ENCODE assay signal across 21 cellular contexts in the genomic region with DNA sequence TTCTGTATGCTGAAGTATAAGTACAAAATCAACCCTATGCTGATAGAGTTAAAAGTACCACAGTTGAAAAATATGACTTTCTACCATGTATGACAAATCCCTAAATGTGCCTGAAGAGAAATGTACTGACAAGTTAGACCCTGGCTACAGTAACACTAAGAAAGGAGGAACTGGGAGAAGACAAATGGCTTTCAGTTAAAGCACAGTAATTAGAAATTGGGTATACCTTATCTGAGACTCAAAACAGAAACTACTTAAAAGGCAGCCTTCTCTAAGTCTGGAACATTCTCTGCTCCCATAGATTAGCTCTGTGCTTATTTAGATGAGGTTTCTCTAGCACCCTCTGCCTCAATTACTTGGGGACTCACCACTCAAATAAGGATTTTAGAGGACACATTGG.
DNase-seq lines count a peak whose midpoint lies in the region; ATAC-seq and TF ChIP-seq lines count a peak whose summit lies in the region.
"Had no signal": no experiment of that assay in that cellular context is flagged by ENCODE, and none has a peak within 500 bp of the region (broad histone marks: within the 10 kb centered on the region; RNA-seq: fewer than 3 reads in every experiment).

No MANE protein-coding gene starts in this region.

- H3K9ac ChIP-seq in OCI-LY3 (ENCODE audit: low read length) = peak overlapping the region; percentile 1; the same call in 1 of the 2 replicates

- H3K4me2 ChIP-seq in OCI-LY3 (ENCODE audit: low read length) = peak overlapping the region; percentile 34

- no peaks in the 10 kb centered on the region for H4K20me1 ChIP-seq in OCI-LY3 (ENCODE audit: insufficient read depth, low read length)

- peak; percentile 51 for ATAC-seq in GM18498 (IDR thresholded peaks at IDR 0.05; ENCODE audit: unreplicated experiment)
- peak; percentile 55 for ATAC-seq in GM21526 (IDR thresholded peaks at IDR 0.05; ENCODE audit: low FRiP score, unreplicated experiment)
- ATAC-seq: HepG2, K562, Right ventricle myocardium inferior had no signal

- peak overlapping the region; percentile 41 for H3K27ac ChIP-seq in OCI-LY3 (ENCODE audit: low read length)
- no peak overlapping the region for H3K27ac ChIP-seq in ascending aorta
- H3K27ac ChIP-seq in testis = no peak overlapping the region
- H3K27ac ChIP-seq: SJSA1 had no signal

- no peaks in the 10 kb centered on the region for H3K9me3 ChIP-seq in OCI-LY3 (ENCODE audit: insufficient read depth, low read length)
- no peaks in the 10 kb centered on the region for H3K9me3 ChIP-seq in ascending aorta
- no peaks in the 10 kb centered on the region for H3K9me3 ChIP-seq in testis
- H3K9me3 ChIP-seq: BE2C, MG63, SJSA1 had no signal

- intact Hi-C loops in ascending aorta (cut with DNase I) = no loop called here
- intact Hi-C loops in testis (cut with DNase I; ENCODE audit: low total_unique reads) = no loop called here

- H3K27ac Mint-ChIP-seq in type B pancreatic cell = peak overlapping the region; percentile 58
- H3K27ac Mint-ChIP-seq: CD4-positive, CD25-positive, alpha-beta regulatory T cell had no signal

- no peak overlapping the region for H3K4me3 Mint-ChIP-seq in type B pancreatic cell

- no peaks in the 10 kb centered on the region for H3K27me3 Mint-ChIP-seq in type B pancreatic cell
- H3K27me3 Mint-ChIP-seq: CD4-positive, CD25-positive, alpha-beta regulatory T cell had no signal

- no peak for TF ChIP-seq CTCF in OCI-LY3 (IDR thresholded peaks at IDR 0.05; ENCODE audit: low read depth, low read length)
- TF ChIP-seq CTCF in type B pancreatic cell (conservative IDR thresholded peaks at IDR 0.05) = no peak
- TF ChIP-seq CTCF in ascending aorta (IDR thresholded peaks at IDR 0.05) = no peak
- no peak for TF ChIP-seq CTCF in testis (IDR thresholded peaks at IDR 0.05)

- H3K79me2 ChIP-seq in OCI-LY3 (ENCODE audit: low read length) = no peaks in the 10 kb centered on the region

- H3K4me1 ChIP-seq in OCI-LY3 (ENCODE audit: low read length) (peaks cover 15% of the 10 kb centered on the region), ascending aorta (no peaks in the 10 kb centered on the region), testis (no peaks in the 10 kb centered on the region)
- H3K4me1 ChIP-seq: BE2C, SJSA1 had no signal

- DNase-seq in type B pancreatic cell (ENCODE audit: extremely low spot score, unreplicated experiment) (no peak), ascending aorta (ENCODE audit: low spot score in 2 of 2) (no peak), testis (no peak)
- no peak for DNase-seq in stimulated activated CD4-positive, alpha-beta T cell treated with anti-CD3 and anti-CD28 coated beads, Interleukin-15, amount 100 ng/mL, for 24 hours
- DNase-seq: BE2C; CD4-positive, CD25-positive, alpha-beta regulatory T cell; DMS 273 treated with DMSO at 0.1 percent for 48 hours; DMS79 treated with DMSO at 0.1 percent for 48 hours; MG63; NCI-H1417 treated with DMSO at 0.1 percent for 48 hours; NCI-H187; NCI-H2107; NCI-H446 treated with DMSO at 0.1 percent for 48 hours; NK-92 treated with Interleukin-12 subunit alpha and Interleukin-12 subunit beta, amount 100 ng/mL, for 24 hours had no signal

- H3K4me3 ChIP-seq in OCI-LY3 (ENCODE audit: low read length) = no peak overlapping the region
- H3K4me3 ChIP-seq in ascending aorta = no peak overlapping the region
- H3K4me3 ChIP-seq in testis = no peak overlapping the region
- H3K4me3 ChIP-seq: K562, MG63, SJSA1 had no signal

- H2AFZ ChIP-seq in OCI-LY3 (ENCODE audit: low read depth, low read length) = no peak overlapping the region

- H3K4me1 Mint-ChIP-seq in type B pancreatic cell (ENCODE audit: unreplicated experiment) = peaks cover 63% of the 10 kb centered on the region
- H3K4me1 Mint-ChIP-seq: CD4-positive, CD25-positive, alpha-beta regulatory T cell had no signal

- H3K36me3 ChIP-seq in OCI-LY3 (replicated peaks; ENCODE audit: low read depth, low read length) (no peaks in the 10 kb centered on the region), ascending aorta (no peaks in the 10 kb centered on the region), testis (ENCODE audit: low read depth, missing control alignments) (no peaks in the 10 kb centered on the region)
- H3K36me3 ChIP-seq: BE2C, MG63, SJSA1 had no signal

- peaks cover 7% of the 10 kb centered on the region for H3K36me3 Mint-ChIP-seq in type B pancreatic cell
- H3K36me3 Mint-ChIP-seq: CD4-positive, CD25-positive, alpha-beta regulatory T cell had no signal

- no peak for TF ChIP-seq POLR2A in testis (IDR thresholded peaks at IDR 0.05)

- no peaks in the 10 kb centered on the region for H3K9me3 Mint-ChIP-seq in type B pancreatic cell
- H3K9me3 Mint-ChIP-seq: CD4-positive, CD25-positive, alpha-beta regulatory T cell had no signal

- H3K27me3 ChIP-seq in OCI-LY3 (ENCODE audit: low read depth, low read length) (no peaks in the 10 kb centered on the region), ascending aorta (no peaks in the 10 kb centered on the region), testis (no peaks in the 10 kb centered on the region)
- H3K27me3 ChIP-seq: BE2C, MG63, SJSA1 had no signal
